8 cellular contexts compared by ENCODE assay signal in the genomic region with DNA sequence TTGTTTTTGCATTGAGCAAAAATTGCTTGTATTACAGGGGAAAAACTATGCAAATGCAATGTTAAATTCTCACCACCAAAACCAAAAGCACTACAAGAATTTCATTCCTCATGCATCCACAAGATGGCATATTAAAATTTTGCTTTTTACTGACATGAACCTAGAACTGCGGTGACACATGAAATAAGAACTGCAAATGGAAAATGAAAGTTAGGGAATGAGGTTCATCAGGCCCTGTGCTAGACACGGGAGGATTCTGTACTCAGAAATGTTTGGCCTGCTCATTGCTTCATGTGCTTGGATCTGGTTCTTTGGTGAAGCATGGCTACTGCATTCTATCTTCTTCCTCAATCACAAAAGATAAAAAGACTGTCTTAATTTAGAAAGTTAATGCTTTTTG. TPM values are rescaled to one million over a fixed set of nuclear protein-coding genes. Genes with fewer than 3 reads are reported as not detected.
A peak's percentile ranks its signal among the peaks of the same experiment; 100 is the strongest.
DNase-seq lines count a peak whose midpoint lies in the region; ATAC-seq, FAIRE-seq and TF ChIP-seq lines count a peak whose summit lies in the region.

No MANE protein-coding gene starts in this region.

- H3K4me3 ChIP-seq in astrocyte (ENCODE audit: insufficient read depth, low read depth, low read length): no peak overlapping the region

- H3K79me2 ChIP-seq in astrocyte (ENCODE audit: insufficient read depth, low read length): no peaks in the 10 kb centered on the region

- DNase-seq in Caki2 (ENCODE audit: low read depth): peak; percentile 49
- DNase-seq in NCI-H2227 treated with DMSO at 0.1 percent for 48 hours (lab: John Stamatoyannopoulos, UW): peak; percentile 9
- peak; percentile 77 for DNase-seq in astrocyte (ENCODE audit: low read depth)
- DNase-seq in iPS-NIHi11 (ENCODE audit: low spot score): peak; percentile 10
- DNase-seq in nucleus accumbens (lab: John Stamatoyannopoulos, UW): no peak

- peak overlapping the region; percentile 68 for H2AFZ ChIP-seq in astrocyte (ENCODE audit: low read depth, low read length)

- peak overlapping the region; percentile 1 for H3K27ac ChIP-seq in astrocyte (ENCODE audit: low read depth, low read length)

- no peaks in the 10 kb centered on the region for H3K9me3 Mint-ChIP-seq in astrocyte (ENCODE audit: unreplicated experiment)
- H3K9me3 Mint-ChIP-seq in stimulated activated memory B cell treated with anti-CD40 and anti-IgM and Interleukin-4, amounts not matched to agents 10 μg/mL and 1 μg/mL and 100 μg/mL, for 72 hours: no peaks in the 10 kb centered on the region

- peak; percentile 70 for TF ChIP-seq CTCF in astrocyte (IDR thresholded peaks at IDR 0.05; ENCODE audit: insufficient read depth, low read depth, low read length)

- peaks cover 8% of the 10 kb centered on the region for H3K4me1 Mint-ChIP-seq in astrocyte (ENCODE audit: low read depth, unreplicated experiment)
- peaks cover 16% of the 10 kb centered on the region for H3K4me1 Mint-ChIP-seq in stimulated activated memory B cell treated with anti-CD40 and anti-IgM and Interleukin-4, amounts not matched to agents 10 μg/mL and 1 μg/mL and 100 μg/mL, for 72 hours

- no peaks in the 10 kb centered on the region for H3K36me3 Mint-ChIP-seq in astrocyte (ENCODE audit: low read depth, unreplicated experiment)
- H3K36me3 Mint-ChIP-seq in stimulated activated memory B cell treated with anti-CD40 and anti-IgM and Interleukin-4, amounts not matched to agents 10 μg/mL and 1 μg/mL and 100 μg/mL, for 72 hours: no peaks in the 10 kb centered on the region

- H3K4me3 Mint-ChIP-seq in astrocyte (ENCODE audit: unreplicated experiment): no peak overlapping the region
- H3K4me3 Mint-ChIP-seq in stimulated activated memory B cell treated with anti-CD40 and anti-IgM and Interleukin-4, amounts not matched to agents 10 μg/mL and 1 μg/mL and 100 μg/mL, for 72 hours: peak overlapping the region; percentile 34

- H3K9ac ChIP-seq in astrocyte (ENCODE audit: low read length): peak overlapping the region; percentile 34

- in situ Hi-C loops in Caki2 (cut with HindIII; ENCODE audit: low pct_unique_long_range_greater_than_20kb, low sequenced_read_pairs): no loop called here

- H3K4me2 ChIP-seq in astrocyte (ENCODE audit: low read length): peak overlapping the region; percentile 72

- H4K20me1 ChIP-seq in astrocyte (ENCODE audit: insufficient read depth, low read length): no peaks in the 10 kb centered on the region

- H3K27ac Mint-ChIP-seq in astrocyte (ENCODE audit: unreplicated experiment): peak overlapping the region; percentile 8
- H3K27ac Mint-ChIP-seq in stimulated activated memory B cell treated with anti-CD40 and anti-IgM and Interleukin-4, amounts not matched to agents 10 μg/mL and 1 μg/mL and 100 μg/mL, for 72 hours: peak overlapping the region; percentile 72

- H3K27me3 Mint-ChIP-seq in astrocyte (ENCODE audit: low read depth, unreplicated experiment): no peaks in the 10 kb centered on the region
- H3K27me3 Mint-ChIP-seq in stimulated activated memory B cell treated with anti-CD40 and anti-IgM and Interleukin-4, amounts not matched to agents 10 μg/mL and 1 μg/mL and 100 μg/mL, for 72 hours: no peaks in the 10 kb centered on the region

- peaks cover 7% of the 10 kb centered on the region for H3K4me1 ChIP-seq in astrocyte (ENCODE audit: insufficient read depth, low read length)

- FAIRE-seq in astrocyte (lab: Jason Lieb, UNC): peak; percentile 100

- peak; percentile 88 for ATAC-seq in GM18867 (IDR thresholded peaks at IDR 0.05; ENCODE audit: unreplicated experiment)
- peak; percentile 92 for ATAC-seq in HG02981 (IDR thresholded peaks at IDR 0.05; ENCODE audit: unreplicated experiment)
- peak; percentile 70 for ATAC-seq in stimulated activated memory B cell treated with anti-CD40 and anti-IgM and Interleukin-4, amounts not matched to agents 10 μg/mL and 1 μg/mL and 100 μg/mL, for 72 hours

- no peaks in the 10 kb centered on the region for H3K36me3 ChIP-seq in astrocyte (ENCODE audit: insufficient read depth, low read length)

- H3K27me3 ChIP-seq in astrocyte (ENCODE audit: insufficient read depth, low read length): no peaks in the 10 kb centered on the region

- H3K9me3 ChIP-seq in astrocyte (ENCODE audit: insufficient read depth, low read depth, low read length): no peaks in the 10 kb centered on the region

RNA-seq across cellular contexts. Expression of a gene that starts 9.1 kb away (rescaled TPM):
- total RNA-seq in Caki2 (2014; rRNA removed; shearing (Covaris generic); ENCODE audit: low replicate concordance): 33.7 and 35.3 TPM in 2 replicates
- 19.2 and 26.8 TPM in 2 replicates for total RNA-seq in astrocyte

RNA-seq across cellular contexts. Expression of a gene that starts 55.6 kb away (rescaled TPM):
- total RNA-seq in Caki2 (2014; rRNA removed; shearing (Covaris generic); ENCODE audit: low replicate concordance): 1.2 and 11.1 TPM in 2 replicates
- 14.7 and 15.9 TPM in 2 replicates for total RNA-seq in astrocyte

Comparison
In these comparisons a context has a peak if more than half of its experiments do, and no peak if none do; other contexts are left out.
1. DNase-seq: peak in Caki2 (single experiment), NCI-H2227 treated with DMSO at 0.1 percent for 48 hours (single experiment), astrocyte (single experiment) and iPS-NIHi11 (single experiment); none in nucleus accumbens (0 of 56).
2. Peak in every context shown above with its lines, with median percentiles within 50 percentile points of each other: ATAC-seq.